8 cellular contexts compared by ENCODE assay signal in genomic region chr3:32045091-32045964, GRCh38.
DNase-seq lines count a peak whose midpoint lies in the region; ATAC-seq and TF ChIP-seq lines count a peak whose summit lies in the region.

No MANE protein-coding gene starts in this region.

- no peak for ATAC-seq in HG03521 (IDR thresholded peaks at IDR 0.05; ENCODE audit: unreplicated experiment)
- ATAC-seq in GM21447 (IDR thresholded peaks at IDR 0.05; ENCODE audit: unreplicated experiment), result no peak
- no peak for ATAC-seq in T-helper 17 cell

- no peaks in the 10 kb centered on the region for H3K27me3 Mint-ChIP-seq in T-helper 17 cell

- peak; percentile 11 for TF ChIP-seq CTCF in C4-2B (conservative IDR thresholded peaks at IDR 0.05)

- H3K9me3 ChIP-seq in mucosa of rectum (ENCODE audit: control insufficient read depth in 2 of 2, low read length in 2 of 2) (no peaks in the 10 kb centered on the region), T-helper 17 cell (ENCODE audit: control insufficient read depth, low read length, poor library complexity, severe bottlenecking) (no peaks in the 10 kb centered on the region)

- H3K27ac ChIP-seq in C4-2B, result peak overlapping the region; percentile 52; the same call in 1 of the 2 replicates
- H3K27ac ChIP-seq in mucosa of rectum (ENCODE audit: low read depth in 2 of 2, low read length in 2 of 2), result peak overlapping the region; percentile 66 to 70

- no peak overlapping the region for H3K9ac ChIP-seq in mucosa of rectum (ENCODE audit: low read depth in 1 of 2, low read length in 2 of 2)

- no peak overlapping the region for H3K27ac Mint-ChIP-seq in T-helper 17 cell

- H3K36me3 Mint-ChIP-seq in T-helper 17 cell (ENCODE audit: low read depth), result peaks cover 4% of the 10 kb centered on the region

- H3K27me3 ChIP-seq in mucosa of rectum (ENCODE audit: control insufficient read depth in 2 of 2, insufficient read depth in 2 of 2, low read length in 2 of 2), result no peaks in the 10 kb centered on the region

- H3K36me3 ChIP-seq in mucosa of rectum (ENCODE audit: control insufficient read depth in 2 of 2, insufficient read depth in 2 of 2, low read length in 2 of 2), result no peaks in the 10 kb centered on the region

- H3K4me1 Mint-ChIP-seq in T-helper 17 cell, result no peaks in the 10 kb centered on the region

- DNase-seq in NCI-H2171 treated with DMSO at 0.1 percent for 48 hours (lab: John Stamatoyannopoulos, UW), result peak; percentile 78
- DNase-seq in dermis blood vessel endothelial cell, result peak; percentile 43
- no peak for DNase-seq in T-helper 17 cell
- no peak for DNase-seq in glomerular visceral epithelial cell (ENCODE audit: extremely low spot score)

- H3K4me3 ChIP-seq in mucosa of rectum (ENCODE audit: low read length in 2 of 2), result peak overlapping the region; percentile 14 to 46

- H3K4me1 ChIP-seq in mucosa of rectum (ENCODE audit: control insufficient read depth in 2 of 2, insufficient read depth in 2 of 2, low read length in 2 of 2), result peaks cover 7 to 17% of the 10 kb centered on the region in 2 donors

- no peak overlapping the region for H3K4me3 Mint-ChIP-seq in T-helper 17 cell

Comparison
In these comparisons a context has a peak if more than half of its experiments do, and no peak if none do; other contexts are left out.
1. DNase-seq: peak in NCI-H2171 treated with DMSO at 0.1 percent for 48 hours (single experiment) and dermis blood vessel endothelial cell (single experiment); none in T-helper 17 cell (0 of 3) and glomerular visceral epithelial cell (single experiment).